ENCODE assay signal across 14 cellular contexts in genomic region chr1:117046781-117047180, GRCh38.
"Had no signal": no experiment of that assay in that cellular context is flagged by ENCODE, and none has a peak within 500 bp of the region (broad histone marks: within the 10 kb centered on the region; RNA-seq: fewer than 3 reads in every experiment).

No MANE protein-coding gene starts in this region.

- FAIRE-seq: small intestine had no signal

- ATAC-seq: effector memory CD8-positive, alpha-beta T cell; gastrocnemius medialis; lower lobe of right lung; natural killer cell treated with Interleukin-12 subunit alpha and Interleukin-12 subunit beta and Interleukin-15 and Interleukin-18, amount 100 ng/mL, for 72 hours had no signal

- DNase-seq: effector memory CD8-positive, alpha-beta T cell; gastrocnemius medialis; islet precursor cell; left ventricle myocardium inferior; lower lobe of right lung; nucleus accumbens; ovary; small intestine; stimulated activated CD4-positive, alpha-beta T cell treated with anti-CD3 and anti-CD28 coated beads, Interleukin-12 subunit alpha, Interleukin-12 subunit beta, amount 100 ng/mL, for 4 hours; stimulated activated naive CD4-positive, alpha-beta T cell; stomach; substantia nigra; transverse colon had no signal
